ENCODE assay signal across 8 cellular contexts in the genomic region with DNA sequence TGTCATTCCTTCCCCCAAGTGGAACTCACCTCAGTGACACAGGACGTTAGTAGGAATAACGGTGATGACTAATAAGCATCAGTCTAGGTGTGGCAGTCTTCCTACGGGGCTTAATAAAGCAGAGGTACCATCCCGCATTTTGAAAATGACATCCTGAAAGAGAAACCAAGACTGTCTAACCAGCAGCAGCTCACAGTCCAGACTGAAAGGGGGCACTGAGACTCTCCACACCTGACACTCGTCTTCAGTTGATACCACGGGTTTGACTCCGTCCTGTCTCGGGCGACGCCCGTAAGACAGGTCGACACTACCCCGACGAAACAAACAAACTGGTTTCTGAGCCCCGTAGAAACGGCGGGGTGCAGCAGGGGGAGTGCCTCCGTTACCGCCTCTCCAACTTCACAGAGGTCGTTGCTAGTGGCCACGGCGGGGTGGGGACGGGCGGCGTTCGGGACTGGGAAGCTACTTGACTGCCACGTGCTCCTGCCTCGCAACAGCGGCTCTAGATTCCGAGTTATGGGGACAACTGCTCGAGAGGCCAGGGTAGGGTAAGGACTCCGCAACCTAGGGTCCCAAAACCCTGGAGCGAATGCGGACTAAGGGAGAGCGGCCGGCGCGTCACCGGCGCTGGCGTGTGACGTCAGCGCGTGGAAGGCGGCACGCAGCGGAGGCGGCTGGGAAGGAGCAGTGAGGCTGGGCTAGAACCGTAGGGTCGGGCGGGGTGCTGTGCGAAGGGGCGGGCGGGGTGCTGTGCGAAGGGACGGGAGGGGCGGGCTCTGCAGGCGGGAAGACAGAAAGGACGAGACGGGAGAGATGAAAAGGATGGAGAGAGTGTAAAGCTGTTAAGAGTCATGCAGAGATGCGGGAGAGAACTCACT. TPM values are rescaled to one million over a fixed set of nuclear protein-coding genes. Genes with fewer than 3 reads are reported as not detected.
A peak's percentile ranks its signal among the peaks of the same experiment; 100 is the strongest.
DNase-seq lines count a peak whose midpoint lies in the region; ATAC-seq and TF ChIP-seq lines count a peak whose summit lies in the region.

Gene NEK1 (minus strand): TSS at position 593 of the 878 bp plus-strand sequence. CDS start 9,953 bp downstream, outside the sequence.

- no peaks in the 10 kb centered on the region for H3K9me3 Mint-ChIP-seq in activated naive CD8-positive, alpha-beta T cell treated with anti-CD3 and anti-CD28 coated beads, Interleukin-2, amount 10 ng/mL, durations not matched to agents 7 days and 5 days

- H3K9me2 ChIP-seq in SU-DHL-6 (replicated peaks; ENCODE audit: insufficient read depth, low read length) = no peaks in the 10 kb centered on the region

- H3K4me1 ChIP-seq in cardiac muscle cell (ENCODE audit: low read depth) (peaks cover 9% of the 10 kb centered on the region), parathyroid adenoma (no peaks in the 10 kb centered on the region), tibial nerve (peaks cover 0 to 36% (median 13%) of the 10 kb centered on the region in 4 donors)

- no peaks in the 10 kb centered on the region for H4K20me1 ChIP-seq in SU-DHL-6 (ENCODE audit: low read depth, low read length)

- ATAC-seq in HG02759 (IDR thresholded peaks at IDR 0.05; ENCODE audit: unreplicated experiment) = peak; percentile 96
- peak; percentile 95 for ATAC-seq in activated naive CD8-positive, alpha-beta T cell treated with anti-CD3 and anti-CD28 coated beads, Interleukin-2, amount 10 ng/mL, durations not matched to agents 7 days and 5 days (ENCODE audit: low read depth)

- H3K4me1 Mint-ChIP-seq in activated naive CD8-positive, alpha-beta T cell treated with anti-CD3 and anti-CD28 coated beads, Interleukin-2, amount 10 ng/mL, durations not matched to agents 7 days and 5 days = peaks cover 28% of the 10 kb centered on the region

- H3K27ac Mint-ChIP-seq in activated naive CD8-positive, alpha-beta T cell treated with anti-CD3 and anti-CD28 coated beads, Interleukin-2, amount 10 ng/mL, durations not matched to agents 7 days and 5 days = peak within 1 kb of the TSS; percentile 99

- peaks cover 12% of the 10 kb centered on the region for H3F3A ChIP-seq in SU-DHL-6 (ENCODE audit: insufficient read depth)

- no peaks in the 10 kb centered on the region for H3K27me3 Mint-ChIP-seq in activated naive CD8-positive, alpha-beta T cell treated with anti-CD3 and anti-CD28 coated beads, Interleukin-2, amount 10 ng/mL, durations not matched to agents 7 days and 5 days

- 1 to 3% methylated on average over 36 to 60 of the region's 61 CpGs for WGBS in tibial nerve, 2 donors

- POLR2A ChIA-PET in activated naive CD8-positive, alpha-beta T cell treated with anti-CD3 and anti-CD28 coated beads, Interleukin-2, amount 10 ng/mL, durations not matched to agents 7 days and 5 days (lab: Charles Lee) = interaction anchor here (1.0 to 2.2 kb wide), 5 partner anchors 9 to 1294 kb away, joined by 3 to 13 read pairs (median 4); partner anchors contain the start of genes CBR4 and CLCN3

- H3K27ac ChIP-seq in SU-DHL-6 (ENCODE audit: low read depth, low read length) (peak within 1 kb of the TSS; percentile 79), cardiac muscle cell (peak within 1 kb of the TSS; percentile 89), parathyroid adenoma (peak within 1 kb of the TSS; percentile 92), tibial nerve (peak within 1 kb of the TSS; percentile 94 to 99 (median 98))

- H3K36me3 Mint-ChIP-seq in activated naive CD8-positive, alpha-beta T cell treated with anti-CD3 and anti-CD28 coated beads, Interleukin-2, amount 10 ng/mL, durations not matched to agents 7 days and 5 days = peaks cover 4% of the 10 kb centered on the region

- peak in 1 of 2 donors; percentile 99 for TF ChIP-seq EP300 in tibial nerve (IDR thresholded peaks at IDR 0.05)

- DNase-seq in GM12865 (ENCODE audit: low read depth) (peak; percentile 93), NCI-H1417 (lab: John Stamatoyannopoulos, UW) (peak; percentile 72 to 92 (median 92)), cardiac muscle cell (ENCODE audit: low read depth in 1 of 2, low spot score in 1 of 2) (peak; percentile 90 to 94), tibial nerve (ENCODE audit: low spot score in 2 of 2) (peak; percentile 64 to 74)
- DNase-seq in activated naive CD8-positive, alpha-beta T cell treated with anti-CD3 and anti-CD28 coated beads, Interleukin-2, amount 10 ng/mL, durations not matched to agents 7 days and 5 days = peak; percentile 89

- H2AFZ ChIP-seq in SU-DHL-6 (ENCODE audit: low read depth, low read length, severe bottlenecking) (peak within 1 kb of the TSS; percentile 96), parathyroid adenoma (peak within 1 kb of the TSS; percentile 89)

- peak within 1 kb of the TSS; percentile 70 for H3K9ac ChIP-seq in SU-DHL-6 (ENCODE audit: low read length)
- peak within 1 kb of the TSS; percentile 41 for H3K9ac ChIP-seq in parathyroid adenoma

- H3K79me2 ChIP-seq in SU-DHL-6 (ENCODE audit: insufficient read depth, low read length) = peaks cover 31% of the 10 kb centered on the region
- no peaks in the 10 kb centered on the region for H3K79me2 ChIP-seq in parathyroid adenoma

- H3K9me3 ChIP-seq in SU-DHL-6 (ENCODE audit: insufficient read depth, low read length) (no peaks in the 10 kb centered on the region), cardiac muscle cell (ENCODE audit: low read depth) (no peaks in the 10 kb centered on the region), parathyroid adenoma (ENCODE audit: control insufficient read depth, low read length) (no peaks in the 10 kb centered on the region), tibial nerve (no peaks in the 10 kb centered on the region)

- no peak for TF ChIP-seq CTCF in GM12865 (IDR thresholded peaks at IDR 0.05; ENCODE audit: insufficient read depth, low read depth, low read length, missing control alignments)
- TF ChIP-seq CTCF in SU-DHL-6 (IDR thresholded peaks at IDR 0.05; ENCODE audit: insufficient read depth, low read length, poor library complexity, severe bottlenecking) = no peak
- TF ChIP-seq CTCF in cardiac muscle cell (IDR thresholded peaks at IDR 0.05; ENCODE audit: low read depth, low read length) = no peak
- TF ChIP-seq CTCF in parathyroid adenoma (IDR thresholded peaks at IDR 0.05) = no peak
- TF ChIP-seq CTCF in tibial nerve (IDR thresholded peaks at IDR 0.05) = peak in 1 of 5 experiments; percentile 22

- peak within 1 kb of the TSS; percentile 95 for H3K4me2 ChIP-seq in SU-DHL-6 (ENCODE audit: low read depth, low read length, poor library complexity, severe bottlenecking)
- peak within 1 kb of the TSS; percentile 73 for H3K4me2 ChIP-seq in parathyroid adenoma (ENCODE audit: low read length)

- H3K4me3 Mint-ChIP-seq in activated naive CD8-positive, alpha-beta T cell treated with anti-CD3 and anti-CD28 coated beads, Interleukin-2, amount 10 ng/mL, durations not matched to agents 7 days and 5 days = peak within 1 kb of the TSS; percentile 98

- H3K27me3 ChIP-seq in SU-DHL-6 (ENCODE audit: low read length) = no peaks in the 10 kb centered on the region
- no peaks in the 10 kb centered on the region for H3K27me3 ChIP-seq in cardiac muscle cell
- no peaks in the 10 kb centered on the region for H3K27me3 ChIP-seq in parathyroid adenoma (ENCODE audit: control insufficient read depth, insufficient read depth, low read length)
- H3K27me3 ChIP-seq in tibial nerve = no peaks in the 10 kb centered on the region

- H3K36me3 ChIP-seq in SU-DHL-6 (ENCODE audit: low read length) (no peaks in the 10 kb centered on the region), cardiac muscle cell (no peaks in the 10 kb centered on the region), parathyroid adenoma (ENCODE audit: control insufficient read depth, insufficient read depth, low read length) (no peaks in the 10 kb centered on the region), tibial nerve (peaks cover 0 to 19% (median 0%) of the 10 kb centered on the region in 3 donors)

- H3K4me3 ChIP-seq in GM12865 (ENCODE audit: low read depth, low read length) = peak within 1 kb of the TSS; percentile 95
- H3K4me3 ChIP-seq in SU-DHL-6 (ENCODE audit: insufficient read depth, low read length, poor library complexity, severe bottlenecking) = peak within 1 kb of the TSS; percentile 79
- H3K4me3 ChIP-seq in cardiac muscle cell = peak within 1 kb of the TSS; percentile 68
- peak within 1 kb of the TSS; percentile 91 for H3K4me3 ChIP-seq in parathyroid adenoma (ENCODE audit: low read depth, low read length)
- peak within 1 kb of the TSS; percentile 66 to 93 (median 79) for H3K4me3 ChIP-seq in tibial nerve

- TF ChIP-seq POLR2A in tibial nerve (IDR thresholded peaks at IDR 0.05) = peak; percentile 86 to 94

RNA-seq across cellular contexts. Expression of gene NEK1, which starts in this region (rescaled TPM):
- total RNA-seq in activated naive CD8-positive, alpha-beta T cell treated with anti-CD3 and anti-CD28 coated beads, Interleukin-2, amount 10 ng/mL, durations not matched to agents 7 days and 5 days = 10 to 100 TPM; 15.4 to 16.9 TPM
- total RNA-seq in cardiac muscle cell (5.1 and 11.3 TPM in 2 replicates), tibial nerve (100 to 1,000 TPM in 1 of 4 donors, 10 to 100 TPM in 3; 66.9 to 100 (median 90.5) TPM)
- 17.0 and 27.1 TPM in 2 replicates for polyA plus RNA-seq in cardiac muscle cell

Comparison
In these comparisons a context has a peak if more than half of its experiments do, and no peak if none do; other contexts are left out.
1. Peak in every context shown above with its lines: DNase-seq, ATAC-seq, H3K4me3 ChIP-seq and H3K27ac ChIP-seq.